Comparison of ENCODE assay signal across 8 cellular contexts in the genomic region with DNA sequence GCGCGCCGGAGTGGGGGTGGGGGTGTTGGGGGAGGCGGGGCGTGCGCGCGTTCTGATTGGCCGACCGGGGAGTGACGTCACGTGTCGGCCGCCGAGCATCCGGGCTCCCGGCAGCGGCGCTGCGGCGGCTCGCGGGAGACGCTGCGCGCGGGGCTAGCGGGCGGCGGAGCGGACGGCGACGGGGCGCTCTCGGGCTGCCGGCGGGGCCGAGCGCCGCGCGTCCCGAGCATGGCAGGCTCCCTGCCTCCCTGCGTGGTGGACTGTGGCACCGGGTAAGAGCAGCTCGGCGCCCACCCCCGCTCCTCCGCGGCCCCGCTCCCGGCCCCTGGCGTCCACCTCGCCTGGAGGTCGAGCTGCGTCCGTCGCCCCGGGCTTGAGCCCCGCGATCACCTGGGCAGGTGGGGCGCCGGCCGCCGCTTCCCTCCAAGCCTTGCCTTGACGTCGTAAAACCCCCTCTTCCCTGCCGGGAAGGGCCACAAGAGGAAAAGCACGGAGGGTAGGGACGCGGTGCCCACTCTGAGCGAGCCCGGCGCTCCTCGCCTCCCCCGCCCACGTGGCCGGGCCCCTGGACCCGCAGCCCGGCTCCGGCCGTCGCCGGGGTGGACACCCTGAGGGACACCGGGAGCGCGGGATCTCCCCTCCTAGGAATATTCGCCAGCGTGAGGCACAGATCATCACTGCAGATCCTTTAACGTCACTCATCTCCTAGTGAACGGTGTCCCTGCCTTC. TPM values are rescaled to one million over a fixed set of nuclear protein-coding genes. Genes with fewer than 3 reads are reported as not detected.
DNase-seq lines count a peak whose midpoint lies in the region; ATAC-seq, FAIRE-seq and TF ChIP-seq lines count a peak whose summit lies in the region.

A gene (plus strand): TSS at position 98 of the 729 bp plus-strand sequence. CDS start 131 bp downstream, at position 229.

- peak within 1 kb of the TSS; percentile 86 for H3K4me3 Mint-ChIP-seq in T-helper 2 cell treated with Interferon-gamma antibody and Interleukin-4, amounts not matched to agents 5 μg/mL and 100 μg/mL, for 36 hours

- H3K27ac Mint-ChIP-seq in T-helper 2 cell treated with Interferon-gamma antibody and Interleukin-4, amounts not matched to agents 5 μg/mL and 100 μg/mL, for 36 hours: peak within 1 kb of the TSS; percentile 92

- H3K4me1 ChIP-seq in right cardiac atrium (ENCODE audit: control insufficient read depth, insufficient read depth, low read length): no peaks in the 10 kb centered on the region

- ATAC-seq in right cardiac atrium: peak; percentile 96 to 98

- no peaks in the 10 kb centered on the region for H3K9me3 Mint-ChIP-seq in T-helper 2 cell treated with Interferon-gamma antibody and Interleukin-4, amounts not matched to agents 5 μg/mL and 100 μg/mL, for 36 hours

- peak; percentile 75 for TF ChIP-seq POLR2A in GM10847 (IDR thresholded peaks at IDR 0.05; ENCODE audit: extremely low read depth, insufficient read length)
- peak; percentile 97 for TF ChIP-seq POLR2A in H54 (IDR thresholded peaks at IDR 0.05; ENCODE audit: low read depth, low read length)

- intact Hi-C loops in right cardiac atrium (cut with DNase I): no loop called here

- DNase-seq in H54 (ENCODE audit: insufficient read length, low spot score) (peak; percentile 83), MG63 (peak; percentile 75), right cardiac atrium (peak; percentile 91 to 97 (median 96)), putamen (ENCODE audit: low spot score) (peak; percentile 88), urothelium cell line (ENCODE audit: low spot score) (peak; percentile 76)
- peak; percentile 84 for DNase-seq in T-helper 2 cell treated with Interferon-gamma antibody and Interleukin-4, amounts not matched to agents 5 μg/mL and 100 μg/mL, for 36 hours (ENCODE audit: low spot score)

- H3K27ac ChIP-seq in angular gyrus (ENCODE audit: low read depth, low read length): peak within 1 kb of the TSS; percentile 86
- H3K27ac ChIP-seq in right cardiac atrium (ENCODE audit: low read length): peak within 1 kb of the TSS; percentile 88

- no peaks in the 10 kb centered on the region for H3K27me3 Mint-ChIP-seq in T-helper 2 cell treated with Interferon-gamma antibody and Interleukin-4, amounts not matched to agents 5 μg/mL and 100 μg/mL, for 36 hours (ENCODE audit: low read depth)

- no peaks in the 10 kb centered on the region for H3K36me3 Mint-ChIP-seq in T-helper 2 cell treated with Interferon-gamma antibody and Interleukin-4, amounts not matched to agents 5 μg/mL and 100 μg/mL, for 36 hours (ENCODE audit: low read depth)

- H3K36me3 ChIP-seq in MG63: no peaks in the 10 kb centered on the region

- H3K9me3 ChIP-seq in MG63 (no peaks in the 10 kb centered on the region), right cardiac atrium (ENCODE audit: control insufficient read depth, low read length) (no peaks in the 10 kb centered on the region)

- WGBS in right cardiac atrium: under 1% methylated on average over 90 of the region's 92 CpGs

- H3K4me3 ChIP-seq in MG63 (peak within 1 kb of the TSS; percentile 76), right cardiac atrium (ENCODE audit: low read length) (peak within 1 kb of the TSS; percentile 83)

- peaks cover 17% of the 10 kb centered on the region for H3K4me1 Mint-ChIP-seq in T-helper 2 cell treated with Interferon-gamma antibody and Interleukin-4, amounts not matched to agents 5 μg/mL and 100 μg/mL, for 36 hours (ENCODE audit: low read depth)

- FAIRE-seq in H54 (lab: Jason Lieb, UNC) (no peak), urothelium cell line (lab: Jason Lieb, UNC) (no peak)

- H3K27me3 ChIP-seq in MG63 (no peaks in the 10 kb centered on the region), right cardiac atrium (ENCODE audit: control insufficient read depth, insufficient read depth) (no peaks in the 10 kb centered on the region)

RNA-seq across cellular contexts. Expression of the gene that starts here (rescaled TPM):
- total RNA-seq in MG63 (2014; rRNA removed; shearing (Covaris generic); ENCODE audit: low replicate concordance): 6.1 and 9.5 TPM in 2 replicates
- total RNA-seq in right cardiac atrium: 1 to 10 TPM; 4.5 to 9.9 (median 5.8) TPM
- polyA plus RNA-seq in right cardiac atrium: 3.3 TPM

Comparison
In these comparisons a context has a peak if more than half of its experiments do, and no peak if none do; other contexts are left out.
1. Peak in every context shown above with its lines: DNase-seq, ATAC-seq, H3K4me3 ChIP-seq and H3K27ac ChIP-seq.